Comparison of ENCODE assay signal across 24 cellular contexts in the genomic region with DNA sequence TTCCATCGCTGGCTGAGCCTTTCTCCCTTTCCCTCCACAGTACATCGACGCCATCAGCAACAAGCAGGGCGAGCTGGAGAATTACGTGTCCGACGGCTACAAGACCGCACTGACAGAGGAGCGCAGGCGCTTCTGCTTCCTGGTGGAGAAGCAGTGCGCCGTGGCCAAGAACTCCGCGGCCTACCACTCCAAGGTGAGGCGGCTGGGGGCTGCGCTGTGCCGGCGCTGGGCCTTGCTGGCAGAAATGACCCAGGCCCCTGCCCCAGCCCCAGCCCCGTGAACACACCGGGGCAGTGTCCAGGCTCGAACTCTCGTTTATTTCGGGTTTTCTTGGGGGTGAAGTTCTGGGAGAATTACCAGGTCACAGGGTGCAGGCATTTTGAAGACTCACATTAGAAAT.
"Had no signal": no experiment of that assay in that cellular context is flagged by ENCODE, and none has a peak within 500 bp of the region (broad histone marks: within the 10 kb centered on the region; RNA-seq: fewer than 3 reads in every experiment).

No MANE protein-coding gene starts in this region.

- H3K9me3 ChIP-seq: Peyer's patch had no signal

- H3K4me2 ChIP-seq: KMS-11 had no signal

- H3K9me3 Mint-ChIP-seq: activated CD4-positive, alpha-beta memory T cell treated with anti-CD3 and anti-CD28 coated beads for 36 hours; activated CD4-positive, alpha-beta T cell treated with anti-CD3 and anti-CD28 coated beads, Interleukin-2, amount 10 ng/mL, durations not matched to agents 7 days and 5 days; activated naive CD4-positive, alpha-beta T cell treated with anti-CD3 and anti-CD28 coated beads, Interleukin-2, amount 50 U/mL, for 72 hours; activated naive CD8-positive, alpha-beta T cell treated with anti-CD3 and anti-CD28 coated beads, Interleukin-2, amount 50 U/mL, for 24 hours; activated T-cell treated with anti-CD3 and anti-CD28 coated beads, Interleukin-2, amount 50 U/mL, for 4 hours; T-cell had no signal

- H3K4me3 Mint-ChIP-seq: activated CD4-positive, alpha-beta memory T cell treated with anti-CD3 and anti-CD28 coated beads for 36 hours; activated CD4-positive, alpha-beta T cell treated with anti-CD3 and anti-CD28 coated beads, Interleukin-2, amount 10 ng/mL, durations not matched to agents 7 days and 5 days; activated naive CD8-positive, alpha-beta T cell treated with anti-CD3 and anti-CD28 coated beads, Interleukin-2, amount 50 U/mL, for 24 hours; activated T-cell treated with anti-CD3 and anti-CD28 coated beads, Interleukin-2, amount 50 U/mL, for 4 hours; T-cell had no signal

- ATAC-seq: activated naive CD4-positive, alpha-beta T cell treated with anti-CD3 and anti-CD28 coated beads, Interleukin-2, amount 50 U/mL, for 72 hours; activated naive CD8-positive, alpha-beta T cell treated with anti-CD3 and anti-CD28 coated beads, Interleukin-2, amount 50 U/mL, for 24 hours; activated T-cell treated with anti-CD3 and anti-CD28 coated beads, Interleukin-2, amount 50 U/mL, for 4 hours; T-cell had no signal

- H3K36me3 Mint-ChIP-seq: activated CD4-positive, alpha-beta memory T cell treated with anti-CD3 and anti-CD28 coated beads for 36 hours; activated naive CD4-positive, alpha-beta T cell treated with anti-CD3 and anti-CD28 coated beads, Interleukin-2, amount 50 U/mL, for 72 hours; T-cell had no signal

- FAIRE-seq: TTC549 had no signal

- H3K4me3 ChIP-seq: Peyer's patch, SK-N-MC had no signal

- H3K27me3 Mint-ChIP-seq: activated CD4-positive, alpha-beta memory T cell treated with anti-CD3 and anti-CD28 coated beads for 36 hours; activated CD4-positive, alpha-beta T cell treated with anti-CD3 and anti-CD28 coated beads, Interleukin-2, amount 10 ng/mL, durations not matched to agents 7 days and 5 days; activated naive CD8-positive, alpha-beta T cell treated with anti-CD3 and anti-CD28 coated beads, Interleukin-2, amount 50 U/mL, for 24 hours; T-cell had no signal

- H3K27ac ChIP-seq: KMS-11, Peyer's patch, SK-N-MC had no signal

- H3K9ac ChIP-seq: KMS-11 had no signal

- H3K27me3 ChIP-seq: Peyer's patch had no signal

- H3K27ac Mint-ChIP-seq: activated CD4-positive, alpha-beta memory T cell treated with anti-CD3 and anti-CD28 coated beads for 36 hours; activated naive CD4-positive, alpha-beta T cell treated with anti-CD3 and anti-CD28 coated beads, Interleukin-2, amount 50 U/mL, for 72 hours; activated naive CD8-positive, alpha-beta T cell treated with anti-CD3 and anti-CD28 coated beads, Interleukin-2, amount 50 U/mL, for 24 hours; T-cell had no signal

- DNase-seq: activated CD4-positive, alpha-beta memory T cell treated with anti-CD3 and anti-CD28 coated beads for 36 hours; activated CD4-positive, alpha-beta T cell treated with anti-CD3 and anti-CD28 coated beads, Interleukin-2, amount 10 ng/mL, durations not matched to agents 7 days and 5 days; activated CD4-positive, CD25-positive, alpha-beta regulatory T cell; activated CD8-positive, alpha-beta memory T cell treated with anti-CD3 and anti-CD28 coated beads for 24 hours; activated effector memory CD4-positive, alpha-beta T cell treated with anti-CD3 and anti-CD28 coated beads, Interleukin-2, amount 50 U/mL, for 16 hours; activated naive CD4-positive, alpha-beta T cell treated with Interleukin-2 at 50 U/mL for 16 hours; activated naive CD8-positive, alpha-beta T cell treated with anti-CD3 and anti-CD28 coated beads, Interleukin-2, amount 50 U/mL, for 24 hours; activated T-cell treated with anti-CD3 and anti-CD28 coated beads, Interleukin-2, amount 50 U/mL, for 4 hours; amniotic stem cell; cerebellar nuclear complex; NCI-H1092; NCI-H1417 treated with DMSO at 0.1 percent for 48 hours; NCI-H1694; NCI-H2029; NCI-H510A treated with DMSO at 0.1 percent for 48 hours; Peyer's patch; SIG-M5; T-cell; T-helper 2 cell; T1000 had no signal
